ENCODE assay signal across 8 cellular contexts in genomic region chr22:46754110-46754799, GRCh38. TPM values are rescaled to one million over a fixed set of nuclear protein-coding genes. Genes with fewer than 3 reads are reported as not detected.
DNase-seq lines count a peak whose midpoint lies in the region; ATAC-seq and TF ChIP-seq lines count a peak whose summit lies in the region.

No MANE protein-coding gene starts in this region.

- peaks cover 11% of the 10 kb centered on the region for H3K36me3 Mint-ChIP-seq in activated CD8-positive, alpha-beta T cell treated with anti-CD3 and anti-CD28 coated beads, Interleukin-2, amount 10 ng/mL, durations not matched to agents 7 days and 5 days (ENCODE audit: low read depth)

- intact Hi-C loops in Right ventricle myocardium superior (cut with DNase I): no loop called here

- H3K79me2 ChIP-seq in Karpas-422 (ENCODE audit: low read length): no peaks in the 10 kb centered on the region

- POLR2A ChIA-PET in activated CD8-positive, alpha-beta T cell treated with anti-CD3 and anti-CD28 coated beads, Interleukin-2, amount 10 ng/mL, durations not matched to agents 7 days and 5 days (lab: Charles Lee): interaction anchor here (1.4 kb wide), 1 partner anchor 8 kb away, joined by 3 read pairs; the partner anchor contains the start of gene TBC1D22A

- no peak for TF ChIP-seq CTCF in BE2C (IDR thresholded peaks at IDR 0.05; ENCODE audit: low read depth, low read length)

- no peak overlapping the region for H3K4me2 ChIP-seq in Karpas-422 (ENCODE audit: low read depth, low read length, poor library complexity, severe bottlenecking)

- peak overlapping the region; percentile 57 for H3K27ac Mint-ChIP-seq in activated CD8-positive, alpha-beta T cell treated with anti-CD3 and anti-CD28 coated beads, Interleukin-2, amount 10 ng/mL, durations not matched to agents 7 days and 5 days

- no peaks in the 10 kb centered on the region for H4K20me1 ChIP-seq in Karpas-422 (ENCODE audit: insufficient read depth, low read depth, low read length)

- H3K4me3 ChIP-seq in BE2C (ENCODE audit: low read depth, low read length) (no peak overlapping the region), skeletal muscle cell (ENCODE audit: low read depth, low read length) (no peak overlapping the region), Karpas-422 (ENCODE audit: low read length) (no peak overlapping the region)

- no peaks in the 10 kb centered on the region for H3K27me3 ChIP-seq in BE2C
- no peaks in the 10 kb centered on the region for H3K27me3 ChIP-seq in Karpas-422 (ENCODE audit: low read length)

- H3K9me3 ChIP-seq in BE2C (no peaks in the 10 kb centered on the region), Karpas-422 (ENCODE audit: low read length) (peaks cover 5% of the 10 kb centered on the region; the same call in 1 of the 2 replicates)

- no peak overlapping the region for H2AFZ ChIP-seq in Karpas-422 (ENCODE audit: low read length)

- CTCF ChIA-PET in activated CD8-positive, alpha-beta T cell treated with anti-CD3 and anti-CD28 coated beads, Interleukin-2, amount 10 ng/mL, durations not matched to agents 7 days and 5 days (lab: Charles Lee): no interaction called here

- ATAC-seq in activated CD8-positive, alpha-beta T cell treated with anti-CD3 and anti-CD28 coated beads, Interleukin-2, amount 10 ng/mL, durations not matched to agents 7 days and 5 days: no peak
- peak; percentile 85 for ATAC-seq in Right ventricle myocardium superior (ENCODE audit: poor library complexity)

- peak; percentile 76 for DNase-seq in BE2C
- peak; percentile 99 for DNase-seq in HT1080 (ENCODE audit: low read depth)
- DNase-seq in activated CD8-positive, alpha-beta T cell treated with anti-CD3 and anti-CD28 coated beads, Interleukin-2, amount 10 ng/mL, durations not matched to agents 7 days and 5 days: no peak
- peak; percentile 96 for DNase-seq in Right ventricle myocardium superior
- DNase-seq in skeletal muscle cell (ENCODE audit: low read depth): peak; percentile 89
- DNase-seq in NCI-H128 (lab: John Stamatoyannopoulos, UW; ENCODE audit: unreplicated experiment): no peak
- no peak for DNase-seq in Karpas-422
- DNase-seq in NK-92 treated with Interleukin-12 subunit alpha and Interleukin-12 subunit beta, amount 100 ng/mL, for 24 hours (lab: John Stamatoyannopoulos, UW): no peak

- H3K27ac ChIP-seq in Karpas-422 (ENCODE audit: low read length): no peak overlapping the region

- H3K9me3 Mint-ChIP-seq in activated CD8-positive, alpha-beta T cell treated with anti-CD3 and anti-CD28 coated beads, Interleukin-2, amount 10 ng/mL, durations not matched to agents 7 days and 5 days (ENCODE audit: insufficient read depth): peaks cover 7% of the 10 kb centered on the region

- no peak overlapping the region for H3K4me3 Mint-ChIP-seq in activated CD8-positive, alpha-beta T cell treated with anti-CD3 and anti-CD28 coated beads, Interleukin-2, amount 10 ng/mL, durations not matched to agents 7 days and 5 days

- H3K9me2 ChIP-seq in Karpas-422 (replicated peaks; ENCODE audit: insufficient read depth, low read length): no peaks in the 10 kb centered on the region

- H3K4me1 Mint-ChIP-seq in activated CD8-positive, alpha-beta T cell treated with anti-CD3 and anti-CD28 coated beads, Interleukin-2, amount 10 ng/mL, durations not matched to agents 7 days and 5 days (ENCODE audit: low read depth): peaks cover 28% of the 10 kb centered on the region

- H3K9ac ChIP-seq in Karpas-422 (ENCODE audit: low read length): no peak overlapping the region

- H3K36me3 ChIP-seq in BE2C (no peaks in the 10 kb centered on the region), Karpas-422 (ENCODE audit: insufficient read depth, low read length) (no peaks in the 10 kb centered on the region)

- H3K27me3 Mint-ChIP-seq in activated CD8-positive, alpha-beta T cell treated with anti-CD3 and anti-CD28 coated beads, Interleukin-2, amount 10 ng/mL, durations not matched to agents 7 days and 5 days (ENCODE audit: low read depth): no peaks in the 10 kb centered on the region

- H3K4me1 ChIP-seq in BE2C (peaks cover 6% of the 10 kb centered on the region; the same call in 1 of the 2 replicates), Karpas-422 (ENCODE audit: low read length) (peaks cover 10% of the 10 kb centered on the region)

RNA-seq across cellular contexts. Expression of gene TBC1D22A, which starts 8.2 kb away (rescaled TPM):
- 7.5 TPM for polyA plus RNA-seq in BE2C (2012; ENCODE audit: insufficient read depth, insufficient read length, low read depth)
- 10.7 and 12.2 TPM in 2 replicates for total RNA-seq in HT1080 (2014; rRNA removed; shearing (Covaris generic))
- 21.7 and 22.9 TPM in 2 replicates for polyA plus RNA-seq in HT1080 (2015; cell fraction: cytosol; rRNA removed)
- 18.1 and 18.8 TPM in 2 replicates for polyA plus RNA-seq in HT1080 (2015; cell fraction: nucleus; rRNA removed)
- total RNA-seq in activated CD8-positive, alpha-beta T cell treated with anti-CD3 and anti-CD28 coated beads, Interleukin-2, amount 10 ng/mL, durations not matched to agents 7 days and 5 days: 10 to 100 TPM; 34.1 to 38.7 TPM
- 14.0 TPM for total RNA-seq in Right ventricle myocardium superior
- 27.7 and 39.2 TPM in 2 replicates for total RNA-seq in Karpas-422 (2014; rRNA removed; shearing (Covaris generic); ENCODE audit: low replicate concordance)

RNA-seq across cellular contexts. Expression of gene CERK, which starts 16.2 kb away (rescaled TPM):
- 82.7 TPM for polyA plus RNA-seq in BE2C (2012; ENCODE audit: insufficient read depth, insufficient read length, low read depth)
- 59.0 and 61.2 TPM in 2 replicates for total RNA-seq in HT1080 (2014; rRNA removed; shearing (Covaris generic))
- polyA plus RNA-seq in HT1080 (2015; cell fraction: cytosol; rRNA removed): 34.2 and 40.8 TPM in 2 replicates
- 24.1 and 24.4 TPM in 2 replicates for polyA plus RNA-seq in HT1080 (2015; cell fraction: nucleus; rRNA removed)
- total RNA-seq in activated CD8-positive, alpha-beta T cell treated with anti-CD3 and anti-CD28 coated beads, Interleukin-2, amount 10 ng/mL, durations not matched to agents 7 days and 5 days: 10 to 100 TPM; 61.1 to 65.6 TPM
- total RNA-seq in Right ventricle myocardium superior: 69.0 TPM
- 53.8 and 79.0 TPM in 2 replicates for total RNA-seq in Karpas-422 (2014; rRNA removed; shearing (Covaris generic); ENCODE audit: low replicate concordance)

Comparison
In these comparisons a context has a peak if more than half of its experiments do, and no peak if none do; other contexts are left out.
1. DNase-seq: peak in BE2C (single experiment), HT1080 (single experiment), Right ventricle myocardium superior (single experiment) and skeletal muscle cell (single experiment); none in activated CD8-positive, alpha-beta T cell treated with anti-CD3 and anti-CD28 coated beads, Interleukin-2, amount 10 ng/mL, durations not matched to agents 7 days and 5 days (single experiment), NCI-H128 (single experiment), Karpas-422 (single experiment) and NK-92 treated with Interleukin-12 subunit alpha and Interleukin-12 subunit beta, amount 100 ng/mL, for 24 hours (single experiment).